ENCODE assay signal across 13 cellular contexts in the genomic region with DNA sequence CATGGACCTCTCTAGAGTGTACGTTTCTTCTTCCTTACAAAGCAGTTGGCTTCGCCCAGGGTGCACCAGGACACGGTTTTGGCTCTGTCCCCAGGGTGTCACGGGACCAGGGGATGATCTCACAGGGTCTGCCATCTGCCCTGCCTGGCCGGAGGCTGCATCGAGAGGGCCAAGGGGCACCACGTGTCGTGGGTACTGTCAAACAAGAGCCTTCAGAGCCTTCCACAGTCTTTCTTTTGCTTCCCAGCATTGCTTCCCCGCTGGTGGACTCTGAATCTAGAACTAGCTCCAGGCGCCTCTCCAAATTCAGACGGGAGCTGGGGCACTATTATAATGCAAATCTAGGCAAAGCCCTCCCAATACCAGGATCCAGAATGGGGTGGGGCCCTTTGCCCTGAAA. TPM values are rescaled to one million over a fixed set of nuclear protein-coding genes. Genes with fewer than 3 reads are reported as not detected.
DNase-seq lines count a peak whose midpoint lies in the region; ATAC-seq and TF ChIP-seq lines count a peak whose summit lies in the region.
"Had no signal": no experiment of that assay in that cellular context is flagged by ENCODE, and none has a peak within 500 bp of the region (broad histone marks: within the 10 kb centered on the region; RNA-seq: fewer than 3 reads in every experiment).

No MANE protein-coding gene starts in this region.

- H3K4me3 ChIP-seq in suprapubic skin: no peak overlapping the region

- no peaks in the 10 kb centered on the region for H3K36me3 Mint-ChIP-seq in HFFc6 (ENCODE audit: low read depth)
- no peaks in the 10 kb centered on the region for H3K36me3 Mint-ChIP-seq in activated T-helper 1 cell treated with anti-CD3 and anti-CD28 coated beads, Interleukin-12 subunit alpha, Interleukin-12 subunit beta, Interleukin-2, Interleukin-4 antibody, amounts not matched to agents 30 ng/mL and 10 ng/mL and 1 ng/mL, durations not matched to agents 14 hours and 24 hours and 36 hours (ENCODE audit: low read depth)

- H3K4me1 Mint-ChIP-seq in HFFc6 (ENCODE audit: low read depth): no peaks in the 10 kb centered on the region
- H3K4me1 Mint-ChIP-seq in activated T-helper 1 cell treated with anti-CD3 and anti-CD28 coated beads, Interleukin-12 subunit alpha, Interleukin-12 subunit beta, Interleukin-2, Interleukin-4 antibody, amounts not matched to agents 30 ng/mL and 10 ng/mL and 1 ng/mL, durations not matched to agents 14 hours and 24 hours and 36 hours (ENCODE audit: low read depth): no peaks in the 10 kb centered on the region

- no peak for ATAC-seq in HG03520 (IDR thresholded peaks at IDR 0.05; ENCODE audit: unreplicated experiment)
- ATAC-seq: HCT116; stimulated activated naive CD8-positive, alpha-beta T cell treated with anti-CD3 and anti-CD28 coated beads, Interleukin-15, amount 100 ng/mL, for 72 hours had no signal

- peaks cover 47% of the 10 kb centered on the region for H3K27me3 Mint-ChIP-seq in HFFc6 (ENCODE audit: insufficient read depth)
- peaks cover 28% of the 10 kb centered on the region for H3K27me3 Mint-ChIP-seq in activated T-helper 1 cell treated with anti-CD3 and anti-CD28 coated beads, Interleukin-12 subunit alpha, Interleukin-12 subunit beta, Interleukin-2, Interleukin-4 antibody, amounts not matched to agents 30 ng/mL and 10 ng/mL and 1 ng/mL, durations not matched to agents 14 hours and 24 hours and 36 hours (ENCODE audit: insufficient read depth)

- H3K4me1 ChIP-seq in suprapubic skin: peaks cover 27% of the 10 kb centered on the region

- peak overlapping the region; percentile 49 for H3K27ac ChIP-seq in suprapubic skin

- no peaks in the 10 kb centered on the region for H3K9me3 ChIP-seq in suprapubic skin

- no peak for TF ChIP-seq EP300 in suprapubic skin (IDR thresholded peaks at IDR 0.05)

- H3K36me3 ChIP-seq in suprapubic skin: no peaks in the 10 kb centered on the region

- no peak overlapping the region for H3K4me3 Mint-ChIP-seq in HFFc6
- H3K4me3 Mint-ChIP-seq in activated T-helper 1 cell treated with anti-CD3 and anti-CD28 coated beads, Interleukin-12 subunit alpha, Interleukin-12 subunit beta, Interleukin-2, Interleukin-4 antibody, amounts not matched to agents 30 ng/mL and 10 ng/mL and 1 ng/mL, durations not matched to agents 14 hours and 24 hours and 36 hours: no peak overlapping the region
- H3K4me3 Mint-ChIP-seq: stimulated activated naive CD8-positive, alpha-beta T cell treated with anti-CD3 and anti-CD28 coated beads, Interleukin-15, amount 100 ng/mL, for 72 hours had no signal

- DNase-seq in HFFc6 (peak; percentile 6), anterior cingulate cortex (lab: John Stamatoyannopoulos, UW) (peak; percentile 56 to 100 (median 96)), iPS-NIHi7 (ENCODE audit: extremely low spot score) (peak; percentile 43), suprapubic skin (ENCODE audit: low spot score in 2 of 2) (peak; percentile 85 to 86), activated T-cell treated with anti-CD3 and anti-CD28 coated beads for 4 hours (no peak), erythroblast (lab: John Stamatoyannopoulos, UW) (no peak)
- DNase-seq in activated T-helper 1 cell treated with anti-CD3 and anti-CD28 coated beads, Interleukin-12 subunit alpha, Interleukin-12 subunit beta, Interleukin-2, Interleukin-4 antibody, amounts not matched to agents 30 ng/mL and 10 ng/mL and 1 ng/mL, durations not matched to agents 14 hours and 24 hours and 36 hours (ENCODE audit: low spot score): no peak
- DNase-seq: IMR-90; stimulated activated naive CD8-positive, alpha-beta T cell treated with anti-CD3 and anti-CD28 coated beads, Interleukin-15, amount 100 ng/mL, for 72 hours had no signal

- H3K9me3 Mint-ChIP-seq in HFFc6: no peaks in the 10 kb centered on the region
- no peaks in the 10 kb centered on the region for H3K9me3 Mint-ChIP-seq in activated T-helper 1 cell treated with anti-CD3 and anti-CD28 coated beads, Interleukin-12 subunit alpha, Interleukin-12 subunit beta, Interleukin-2, Interleukin-4 antibody, amounts not matched to agents 30 ng/mL and 10 ng/mL and 1 ng/mL, durations not matched to agents 14 hours and 24 hours and 36 hours
- H3K9me3 Mint-ChIP-seq: stimulated activated naive CD8-positive, alpha-beta T cell treated with anti-CD3 and anti-CD28 coated beads, Interleukin-15, amount 100 ng/mL, for 72 hours had no signal

- no peak overlapping the region for H3K27ac Mint-ChIP-seq in HFFc6
- H3K27ac Mint-ChIP-seq in activated T-helper 1 cell treated with anti-CD3 and anti-CD28 coated beads, Interleukin-12 subunit alpha, Interleukin-12 subunit beta, Interleukin-2, Interleukin-4 antibody, amounts not matched to agents 30 ng/mL and 10 ng/mL and 1 ng/mL, durations not matched to agents 14 hours and 24 hours and 36 hours: no peak overlapping the region
- H3K27ac Mint-ChIP-seq: stimulated activated naive CD8-positive, alpha-beta T cell treated with anti-CD3 and anti-CD28 coated beads, Interleukin-15, amount 100 ng/mL, for 72 hours had no signal

- intact Hi-C loops in activated T-helper 1 cell treated with anti-CD3 and anti-CD28 coated beads, Interleukin-12 subunit alpha, Interleukin-12 subunit beta, Interleukin-2, Interleukin-4 antibody, amounts not matched to agents 30 ng/mL and 10 ng/mL and 1 ng/mL, durations not matched to agents 14 hours and 24 hours and 36 hours (cut with micrococcal nuclease): no loop called here

- TF ChIP-seq POLR2A in suprapubic skin (IDR thresholded peaks at IDR 0.05) (no peak), erythroblast (IDR thresholded peaks at IDR 0.05; ENCODE audit: low read length) (no peak)

- WGBS in suprapubic skin: 36% methylated on average over 11 of the region's 11 CpGs

- TF ChIP-seq CTCF in HFFc6 (IDR thresholded peaks at IDR 0.05) (no peak), suprapubic skin (IDR thresholded peaks at IDR 0.05) (no peak)

- H3K27me3 ChIP-seq in suprapubic skin: no peaks in the 10 kb centered on the region

RNA-seq across cellular contexts. Expression of a gene that starts 47.9 kb away (rescaled TPM):
- under 1 TPM; 0.11 to 0.43 (median 0.26) TPM for total RNA-seq in HFFc6 (2021; fragmentation: NEBNext Ultra II Directional; extraction: Animal tissue kit (Norgen Biotek cat#: 25700))
- 1 to 10 TPM; 3.6 to 6.5 (median 4.5) TPM for total RNA-seq in suprapubic skin
- 0.64 and 1.1 TPM in 2 replicates for total RNA-seq in activated T-helper 1 cell treated with anti-CD3 and anti-CD28 coated beads, Interleukin-12 subunit alpha, Interleukin-12 subunit beta, Interleukin-2, Interleukin-4 antibody, amounts not matched to agents 30 ng/mL and 10 ng/mL and 1 ng/mL, durations not matched to agents 14 hours and 24 hours and 36 hours

RNA-seq across cellular contexts. Expression of a gene that starts 56.8 kb away (rescaled TPM):
- total RNA-seq in HFFc6 (2021; fragmentation: NEBNext Ultra II Directional; extraction: Animal tissue kit (Norgen Biotek cat#: 25700)): not detected
- not detected for total RNA-seq in suprapubic skin
- not detected in 2 replicates for total RNA-seq in activated T-helper 1 cell treated with anti-CD3 and anti-CD28 coated beads, Interleukin-12 subunit alpha, Interleukin-12 subunit beta, Interleukin-2, Interleukin-4 antibody, amounts not matched to agents 30 ng/mL and 10 ng/mL and 1 ng/mL, durations not matched to agents 14 hours and 24 hours and 36 hours
- total RNA-seq: fibroblast of lung, IMR-90, renal cortical epithelial cell had no signal

Comparison
In these comparisons a context has a peak if more than half of its experiments do, and no peak if none do; other contexts are left out.
1. DNase-seq: peak in HFFc6 (single experiment), anterior cingulate cortex (58 of 58), iPS-NIHi7 (single experiment) and suprapubic skin (2 of 2); none in activated T-cell treated with anti-CD3 and anti-CD28 coated beads for 4 hours (single experiment), activated T-helper 1 cell treated with anti-CD3 and anti-CD28 coated beads, Interleukin-12 subunit alpha, Interleukin-12 subunit beta, Interleukin-2, Interleukin-4 antibody, amounts not matched to agents 30 ng/mL and 10 ng/mL and 1 ng/mL, durations not matched to agents 14 hours and 24 hours and 36 hours (single experiment) and erythroblast (0 of 2).